ENCODE assay signal across 8 cellular contexts in genomic region chr3:129399145-129399894, GRCh38. TPM values are rescaled to one million over a fixed set of nuclear protein-coding genes. Genes with fewer than 3 reads are reported as not detected.
A peak's percentile ranks its signal among the peaks of the same experiment; 100 is the strongest.
DNase-seq lines count a peak whose midpoint lies in the region; ATAC-seq, FAIRE-seq and TF ChIP-seq lines count a peak whose summit lies in the region.

No MANE protein-coding gene starts in this region.

- H3K9me3 ChIP-seq in KOPT-K1 (ENCODE audit: insufficient read depth, low read length, poor library complexity, severe bottlenecking) = no peaks in the 10 kb centered on the region

- H3K36me3 Mint-ChIP-seq in activated T-helper 1 cell treated with anti-CD3 and anti-CD28 coated beads, Interleukin-12 subunit alpha, Interleukin-12 subunit beta, Interleukin-2, Interleukin-4 antibody, amounts not matched to agents 30 ng/mL and 10 ng/mL and 1 ng/mL, durations not matched to agents 14 hours and 24 hours and 36 hours (ENCODE audit: low read depth) = peaks cover 8% of the 10 kb centered on the region
- H3K36me3 Mint-ChIP-seq in naive thymus-derived CD8-positive, alpha-beta T cell = peaks cover 0 to 29% (median 0%) of the 10 kb centered on the region in 3 donors

- POLR2A ChIA-PET in naive thymus-derived CD8-positive, alpha-beta T cell (lab: Charles Lee) = interaction anchor here (0.6 to 1.9 kb wide), 5 partner anchors 40 to 213 kb away, joined by 3 to 7 read pairs (median 4); partner anchors contain the start of genes IFT122 and MBD4

- no peaks in the 10 kb centered on the region for H3K9me3 Mint-ChIP-seq in activated T-helper 1 cell treated with anti-CD3 and anti-CD28 coated beads, Interleukin-12 subunit alpha, Interleukin-12 subunit beta, Interleukin-2, Interleukin-4 antibody, amounts not matched to agents 30 ng/mL and 10 ng/mL and 1 ng/mL, durations not matched to agents 14 hours and 24 hours and 36 hours
- H3K9me3 Mint-ChIP-seq in naive thymus-derived CD8-positive, alpha-beta T cell = no peaks in the 10 kb centered on the region

- DNase-seq in EH (ENCODE audit: low read depth) = peak; percentile 95
- DNase-seq in RCC 7860 (ENCODE audit: low spot score) = peak; percentile 87
- DNase-seq in activated T-helper 1 cell treated with anti-CD3 and anti-CD28 coated beads, Interleukin-12 subunit alpha, Interleukin-12 subunit beta, Interleukin-2, Interleukin-4 antibody, amounts not matched to agents 30 ng/mL and 10 ng/mL and 1 ng/mL, durations not matched to agents 14 hours and 24 hours and 36 hours (ENCODE audit: low spot score) = peak; percentile 73
- DNase-seq in fibroblast of mammary gland (ENCODE audit: low read depth) = peak; percentile 97
- DNase-seq in naive thymus-derived CD8-positive, alpha-beta T cell = peak; percentile 41 to 92 (median 76)
- DNase-seq in stimulated activated naive CD4-positive, alpha-beta T cell (lab: John Stamatoyannopoulos, UW) = peak; percentile 60 to 86 (median 74)

- peak; percentile 87 for TF ChIP-seq CTCF in fibroblast of mammary gland (conservative IDR thresholded peaks at IDR 0.05; ENCODE audit: control insufficient read depth, insufficient read depth, low read depth, low read length)

- peak overlapping the region; percentile 96 for H3K4me3 Mint-ChIP-seq in activated T-helper 1 cell treated with anti-CD3 and anti-CD28 coated beads, Interleukin-12 subunit alpha, Interleukin-12 subunit beta, Interleukin-2, Interleukin-4 antibody, amounts not matched to agents 30 ng/mL and 10 ng/mL and 1 ng/mL, durations not matched to agents 14 hours and 24 hours and 36 hours
- H3K4me3 Mint-ChIP-seq in naive thymus-derived CD8-positive, alpha-beta T cell = peak overlapping the region; percentile 89 to 99 (median 96)

- peak overlapping the region; percentile 91 for H3K4me3 ChIP-seq in fibroblast of mammary gland (ENCODE audit: control insufficient read depth, low read depth, low read length)

- FAIRE-seq in RCC 7860 (lab: Jason Lieb, UNC) = peak; percentile 81

- H3K27me3 Mint-ChIP-seq in activated T-helper 1 cell treated with anti-CD3 and anti-CD28 coated beads, Interleukin-12 subunit alpha, Interleukin-12 subunit beta, Interleukin-2, Interleukin-4 antibody, amounts not matched to agents 30 ng/mL and 10 ng/mL and 1 ng/mL, durations not matched to agents 14 hours and 24 hours and 36 hours (ENCODE audit: insufficient read depth) = no peaks in the 10 kb centered on the region
- no peaks in the 10 kb centered on the region for H3K27me3 Mint-ChIP-seq in naive thymus-derived CD8-positive, alpha-beta T cell

- peaks cover 30% of the 10 kb centered on the region for H3K36me3 ChIP-seq in KOPT-K1 (ENCODE audit: insufficient read depth, low read length)

- peak overlapping the region; percentile 74 for H3K27ac ChIP-seq in KOPT-K1 (ENCODE audit: low read depth, low read length, poor library complexity, severe bottlenecking)

- peak overlapping the region; percentile 94 for H3K27ac Mint-ChIP-seq in activated T-helper 1 cell treated with anti-CD3 and anti-CD28 coated beads, Interleukin-12 subunit alpha, Interleukin-12 subunit beta, Interleukin-2, Interleukin-4 antibody, amounts not matched to agents 30 ng/mL and 10 ng/mL and 1 ng/mL, durations not matched to agents 14 hours and 24 hours and 36 hours
- H3K27ac Mint-ChIP-seq in naive thymus-derived CD8-positive, alpha-beta T cell = peak overlapping the region; percentile 94 to 99 (median 98)

- ATAC-seq in GM21786 (IDR thresholded peaks at IDR 0.05; ENCODE audit: unreplicated experiment) = peak; percentile 83
- peak; percentile 83 to 88 for ATAC-seq in naive thymus-derived CD8-positive, alpha-beta T cell

- peaks cover 23% of the 10 kb centered on the region for H3K4me1 Mint-ChIP-seq in activated T-helper 1 cell treated with anti-CD3 and anti-CD28 coated beads, Interleukin-12 subunit alpha, Interleukin-12 subunit beta, Interleukin-2, Interleukin-4 antibody, amounts not matched to agents 30 ng/mL and 10 ng/mL and 1 ng/mL, durations not matched to agents 14 hours and 24 hours and 36 hours (ENCODE audit: low read depth)
- peaks cover 24 to 44% (median 37%) of the 10 kb centered on the region in 4 donors for H3K4me1 Mint-ChIP-seq in naive thymus-derived CD8-positive, alpha-beta T cell

- intact Hi-C loops in activated T-helper 1 cell treated with anti-CD3 and anti-CD28 coated beads, Interleukin-12 subunit alpha, Interleukin-12 subunit beta, Interleukin-2, Interleukin-4 antibody, amounts not matched to agents 30 ng/mL and 10 ng/mL and 1 ng/mL, durations not matched to agents 14 hours and 24 hours and 36 hours (cut with micrococcal nuclease) = loop anchor here (1.0 to 5.0 kb wide), 11 partner anchors 29 to 1277 kb away; partner anchors contain the start of genes ACAD9, CNBP, COPG1 and EFCAB12

RNA-seq across cellular contexts. Expression of gene EFCAB12, which starts 29.1 kb away (rescaled TPM):
- 0.32 and 0.34 TPM in 2 replicates for total RNA-seq in activated T-helper 1 cell treated with anti-CD3 and anti-CD28 coated beads, Interleukin-12 subunit alpha, Interleukin-12 subunit beta, Interleukin-2, Interleukin-4 antibody, amounts not matched to agents 30 ng/mL and 10 ng/mL and 1 ng/mL, durations not matched to agents 14 hours and 24 hours and 36 hours
- total RNA-seq in naive thymus-derived CD8-positive, alpha-beta T cell = 1 to 10 TPM; 1.6 to 2.3 TPM
- under 1 TPM in 2 of 3 donors, not detected in 1; 0.16 to 0.20 TPM for polyA plus RNA-seq in naive thymus-derived CD8-positive, alpha-beta T cell

RNA-seq across cellular contexts. Expression of gene MBD4, which starts 40.4 kb away (rescaled TPM):
- total RNA-seq in activated T-helper 1 cell treated with anti-CD3 and anti-CD28 coated beads, Interleukin-12 subunit alpha, Interleukin-12 subunit beta, Interleukin-2, Interleukin-4 antibody, amounts not matched to agents 30 ng/mL and 10 ng/mL and 1 ng/mL, durations not matched to agents 14 hours and 24 hours and 36 hours = 44.1 and 53.3 TPM in 2 replicates
- total RNA-seq in naive thymus-derived CD8-positive, alpha-beta T cell = 10 to 100 TPM; 58.2 to 61.1 TPM
- 10 to 100 TPM; 33.6 to 40.0 (median 35.9) TPM for polyA plus RNA-seq in naive thymus-derived CD8-positive, alpha-beta T cell

RNA-seq across cellular contexts. Expression of gene IFT122, which starts 40.7 kb away (rescaled TPM):
- 10.0 and 14.7 TPM in 2 replicates for total RNA-seq in activated T-helper 1 cell treated with anti-CD3 and anti-CD28 coated beads, Interleukin-12 subunit alpha, Interleukin-12 subunit beta, Interleukin-2, Interleukin-4 antibody, amounts not matched to agents 30 ng/mL and 10 ng/mL and 1 ng/mL, durations not matched to agents 14 hours and 24 hours and 36 hours
- total RNA-seq in naive thymus-derived CD8-positive, alpha-beta T cell = 10 to 100 TPM; 22.9 to 25.2 TPM
- polyA plus RNA-seq in naive thymus-derived CD8-positive, alpha-beta T cell = 1 to 10 TPM; 3.3 to 6.5 (median 3.5) TPM

Comparison
In these comparisons a context has a peak if more than half of its experiments do, and no peak if none do; other contexts are left out.
1. Peak in every context shown above with its lines: DNase-seq, ATAC-seq, H3K4me3 ChIP-seq and H3K27ac ChIP-seq.